17 cellular contexts compared by ENCODE assay signal in genomic region chr1:213523781-213524398, GRCh38.
"Had no signal": no experiment of that assay in that cellular context is flagged by ENCODE, and none has a peak within 500 bp of the region (broad histone marks: within the 10 kb centered on the region; RNA-seq: fewer than 3 reads in every experiment).

No MANE protein-coding gene starts in this region.

- H3K4me3 ChIP-seq: adrenal gland, breast epithelium, pancreas, sigmoid colon, thoracic aorta, upper lobe of left lung had no signal

- ATAC-seq: activated naive CD4-positive, alpha-beta T cell treated with anti-CD3 and anti-CD28 coated beads, Interleukin-2, amount 50 U/mL, for 72 hours; foreskin keratinocyte; natural killer cell; pancreas; stimulated activated effector memory CD8-positive, alpha-beta T cell treated with anti-CD3 and anti-CD28 coated beads, Interleukin-12 subunit alpha, Interleukin-12 subunit beta, amount 100 ng/mL, for 72 hours had no signal

- H3K9me3 ChIP-seq: adrenal gland, neutrophil, pancreas, thoracic aorta, upper lobe of left lung had no signal

- DNase-seq: activated CD4-positive, alpha-beta T cell treated with anti-CD3 and anti-CD28 coated beads, Interleukin-2, amount 50 U/mL, for 4 hours; activated gamma-delta T cell; adrenal gland; foreskin keratinocyte; kidney; natural killer cell; pancreas; sigmoid colon; stimulated activated CD4-positive, alpha-beta T cell treated with anti-CD3 and anti-CD28 coated beads, Interleukin-4, amount 100 ng/mL, for 24 hours; T-helper 2 cell had no signal

- H3K4me1 ChIP-seq: adrenal gland, breast epithelium, foreskin keratinocyte, pancreas, sigmoid colon, upper lobe of left lung had no signal

- H3K27ac ChIP-seq: adrenal gland, breast epithelium, foreskin keratinocyte, neutrophil, pancreas, sigmoid colon, thoracic aorta, upper lobe of left lung, VCaP had no signal

- H3K36me3 ChIP-seq: adrenal gland, breast epithelium, neutrophil, pancreas, sigmoid colon, thoracic aorta, upper lobe of left lung had no signal

- H3K27me3 ChIP-seq: adrenal gland, breast epithelium, foreskin keratinocyte, neutrophil, pancreas, sigmoid colon, upper lobe of left lung had no signal
